Comparison of ENCODE assay signal across 23 cellular contexts in genomic region chr2:239949537-239949936, GRCh38.
"Had no signal": no experiment of that assay in that cellular context is flagged by ENCODE, and none has a peak within 500 bp of the region (broad histone marks: within the 10 kb centered on the region; RNA-seq: fewer than 3 reads in every experiment).

No MANE protein-coding gene starts in this region.

- H3K4me1 ChIP-seq: neural progenitor cell, pancreas had no signal

- H3K9ac ChIP-seq: neural progenitor cell had no signal

- H3K27me3 ChIP-seq: dorsolateral prefrontal cortex, heart left ventricle, left lung, neural progenitor cell, pancreas, spleen, tibial artery had no signal

- H3K4me3 ChIP-seq: dorsolateral prefrontal cortex, heart left ventricle, left lung, lower lobe of right lung, neural progenitor cell, pancreas, spleen, tibial artery had no signal

- H3K4me2 ChIP-seq: neural progenitor cell had no signal

- H3K27me3 Mint-ChIP-seq: memory B cell; natural killer cell treated with Interleukin-12 subunit alpha and Interleukin-12 subunit beta and Interleukin-15 and Interleukin-18, amount 100 ng/mL, for 72 hours; progenitor cell of endocrine pancreas; stimulated activated memory B cell treated with anti-CD40 and anti-IgM and Interleukin-4, amounts not matched to agents 10 μg/mL and 1 μg/mL and 100 μg/mL, for 72 hours; stimulated activated naive CD8-positive, alpha-beta T cell treated with anti-CD3 and anti-CD28 coated beads, Interleukin-15, Interleukin-2, amounts not matched to agents 100 ng/mL and 50 ng/mL, for 24 hours had no signal

- H2AFZ ChIP-seq: neural progenitor cell had no signal

- H3K27ac Mint-ChIP-seq: memory B cell; natural killer cell treated with Interleukin-12 subunit alpha and Interleukin-12 subunit beta and Interleukin-15 and Interleukin-18, amount 100 ng/mL, for 72 hours; progenitor cell of endocrine pancreas; stimulated activated memory B cell treated with anti-CD40 and anti-IgM and Interleukin-4, amounts not matched to agents 10 μg/mL and 1 μg/mL and 100 μg/mL, for 72 hours; stimulated activated naive CD8-positive, alpha-beta T cell treated with anti-CD3 and anti-CD28 coated beads, Interleukin-15, Interleukin-2, amounts not matched to agents 100 ng/mL and 50 ng/mL, for 24 hours had no signal

- H3K36me3 Mint-ChIP-seq: natural killer cell treated with Interleukin-12 subunit alpha and Interleukin-12 subunit beta and Interleukin-15 and Interleukin-18, amount 100 ng/mL, for 72 hours had no signal

- H3K9me3 ChIP-seq: heart left ventricle, left lung, lower lobe of right lung, pancreas, spleen, tibial artery had no signal

- H3K9me3 Mint-ChIP-seq: memory B cell; natural killer cell treated with Interleukin-12 subunit alpha and Interleukin-12 subunit beta and Interleukin-15 and Interleukin-18, amount 100 ng/mL, for 72 hours; neural progenitor cell; stimulated activated memory B cell treated with anti-CD40 and anti-IgM and Interleukin-4, amounts not matched to agents 10 μg/mL and 1 μg/mL and 100 μg/mL, for 72 hours; stimulated activated naive CD8-positive, alpha-beta T cell treated with anti-CD3 and anti-CD28 coated beads, Interleukin-15, Interleukin-2, amounts not matched to agents 100 ng/mL and 50 ng/mL, for 24 hours had no signal

- H3K36me3 ChIP-seq: heart left ventricle, left lung, lower lobe of right lung, neural progenitor cell, pancreas had no signal

- H3K4me3 Mint-ChIP-seq: memory B cell; natural killer cell treated with Interleukin-12 subunit alpha and Interleukin-12 subunit beta and Interleukin-15 and Interleukin-18, amount 100 ng/mL, for 72 hours; neural progenitor cell; stimulated activated memory B cell treated with anti-CD40 and anti-IgM and Interleukin-4, amounts not matched to agents 10 μg/mL and 1 μg/mL and 100 μg/mL, for 72 hours; stimulated activated naive CD8-positive, alpha-beta T cell treated with anti-CD3 and anti-CD28 coated beads, Interleukin-15, Interleukin-2, amounts not matched to agents 100 ng/mL and 50 ng/mL, for 24 hours had no signal

- DNase-seq: cortex of kidney; effector CD8-positive, alpha-beta T cell; foreskin melanocyte; hypothalamus; midbrain; nucleus accumbens; right cardiac atrium; stimulated activated CD4-positive, alpha-beta T cell treated with anti-CD3 and anti-CD28 coated beads, Interleukin-15, amount 100 ng/mL, for 24 hours; stimulated activated CD4-positive, alpha-beta T cell treated with anti-CD3 and anti-CD28 coated beads, Interleukin-1b, Interleukin-23, amount 100 ng/mL, for 48 hours; stimulated activated CD4-positive, alpha-beta T cell treated with anti-CD3 and anti-CD28 coated beads, Interleukin-4, amount 100 ng/mL, for 24 hours had no signal

- H3K27ac ChIP-seq: heart left ventricle, left lung, lower lobe of right lung, neural progenitor cell, pancreas, spleen, tibial artery had no signal
